In genomic region chrX:140477987-140478386, GRCh38 we compare ENCODE assay signal across 35 cellular contexts. TPM values are rescaled to one million over a fixed set of nuclear protein-coding genes. Genes with fewer than 3 reads are reported as not detected.
"Had no signal": no experiment of that assay in that cellular context is flagged by ENCODE, and none has a peak within 500 bp of the region (broad histone marks: within the 10 kb centered on the region; RNA-seq: fewer than 3 reads in every experiment).

No MANE protein-coding gene starts in this region.

- H3K27me3 ChIP-seq: esophagus squamous epithelium, left lung, right atrium auricular region, sigmoid colon, stomach, thyroid gland had no signal

- H3K4me3 ChIP-seq: coronary artery, esophagus squamous epithelium, heart right ventricle, left lung, prostate gland, right atrium auricular region, sigmoid colon, stomach, thyroid gland had no signal

- H3K9me3 ChIP-seq: prostate gland, thyroid gland had no signal

- H3K36me3 Mint-ChIP-seq: stimulated activated effector memory CD8-positive, alpha-beta T cell treated with anti-CD3 and anti-CD28 coated beads, Interleukin-12 subunit alpha, Interleukin-12 subunit beta, amount 100 ng/mL, for 72 hours had no signal

- ATAC-seq: heart right ventricle; left cardiac atrium; left lung; naive thymus-derived CD8-positive, alpha-beta T cell; stimulated activated effector memory CD8-positive, alpha-beta T cell treated with anti-CD3 and anti-CD28 coated beads, Interleukin-12 subunit alpha, Interleukin-12 subunit beta, amount 100 ng/mL, for 72 hours had no signal

- H3K4me3 Mint-ChIP-seq: naive thymus-derived CD8-positive, alpha-beta T cell; nephron progenitor cell; stimulated activated effector memory CD8-positive, alpha-beta T cell treated with anti-CD3 and anti-CD28 coated beads, Interleukin-12 subunit alpha, Interleukin-12 subunit beta, amount 100 ng/mL, for 72 hours had no signal

- H3K4me1 ChIP-seq: esophagus squamous epithelium, heart right ventricle, left lung, prostate gland, right atrium auricular region, sigmoid colon, stomach, thyroid gland had no signal

- H3K27ac Mint-ChIP-seq: naive thymus-derived CD8-positive, alpha-beta T cell; nephron progenitor cell; stimulated activated effector memory CD8-positive, alpha-beta T cell treated with anti-CD3 and anti-CD28 coated beads, Interleukin-12 subunit alpha, Interleukin-12 subunit beta, amount 100 ng/mL, for 72 hours had no signal

- H3K36me3 ChIP-seq: esophagus squamous epithelium, heart right ventricle, left lung, prostate gland, right atrium auricular region, sigmoid colon, stomach, thyroid gland had no signal

- H3K4me1 Mint-ChIP-seq: naive thymus-derived CD8-positive, alpha-beta T cell; nephron progenitor cell; stimulated activated effector memory CD8-positive, alpha-beta T cell treated with anti-CD3 and anti-CD28 coated beads, Interleukin-12 subunit alpha, Interleukin-12 subunit beta, amount 100 ng/mL, for 72 hours had no signal

- H3K27ac ChIP-seq: coronary artery, esophagus squamous epithelium, heart right ventricle, left lung, prostate gland, right atrium auricular region, sigmoid colon, stomach, thyroid gland had no signal

- DNase-seq: dermis blood vessel endothelial cell; effector memory CD4-positive, alpha-beta T cell; erythroblast; esophagus squamous epithelium; foreskin melanocyte; glutamatergic neuron; heart right ventricle; hippocampal formation; left cardiac atrium; left lung; mammary epithelial cell; naive thymus-derived CD8-positive, alpha-beta T cell; nephron progenitor cell; nucleus accumbens; sigmoid colon; stimulated activated CD4-positive, alpha-beta T cell treated with anti-CD3 and anti-CD28 coated beads, Interleukin-2, amount 100 ng/mL, for 24 hours; stimulated activated CD4-positive, alpha-beta T cell treated with anti-CD3 and anti-CD28 coated beads, Interleukin-4, amount 100 ng/mL, for 24 hours; stimulated activated naive CD4-positive, alpha-beta T cell treated with Interleukin-2 at 50 U/mL for 16 hours; stomach; thyroid gland; trophoblast cell had no signal

- FAIRE-seq: endometrium, islet of Langerhans had no signal

RNA-seq across cellular contexts. Expression of gene SOX3, which starts 26.9 kb away (rescaled TPM):
- total RNA-seq: dermis blood vessel endothelial cell; esophagus squamous epithelium; heart right ventricle; kidney epithelial cell; left cardiac atrium; left lung; lower leg skin; mammary epithelial cell; mesenteric fat pad; myocyte; naive thymus-derived CD8-positive, alpha-beta T cell; osteocyte; right atrium auricular region; sigmoid colon; skeletal muscle tissue; stomach; subcutaneous adipose tissue; urinary bladder had no signal
- polyA plus RNA-seq: heart right ventricle; mammary epithelial cell; naive thymus-derived CD8-positive, alpha-beta T cell; sigmoid colon; stomach; urinary bladder had no signal
